9 cellular contexts compared by ENCODE assay signal in the genomic region with DNA sequence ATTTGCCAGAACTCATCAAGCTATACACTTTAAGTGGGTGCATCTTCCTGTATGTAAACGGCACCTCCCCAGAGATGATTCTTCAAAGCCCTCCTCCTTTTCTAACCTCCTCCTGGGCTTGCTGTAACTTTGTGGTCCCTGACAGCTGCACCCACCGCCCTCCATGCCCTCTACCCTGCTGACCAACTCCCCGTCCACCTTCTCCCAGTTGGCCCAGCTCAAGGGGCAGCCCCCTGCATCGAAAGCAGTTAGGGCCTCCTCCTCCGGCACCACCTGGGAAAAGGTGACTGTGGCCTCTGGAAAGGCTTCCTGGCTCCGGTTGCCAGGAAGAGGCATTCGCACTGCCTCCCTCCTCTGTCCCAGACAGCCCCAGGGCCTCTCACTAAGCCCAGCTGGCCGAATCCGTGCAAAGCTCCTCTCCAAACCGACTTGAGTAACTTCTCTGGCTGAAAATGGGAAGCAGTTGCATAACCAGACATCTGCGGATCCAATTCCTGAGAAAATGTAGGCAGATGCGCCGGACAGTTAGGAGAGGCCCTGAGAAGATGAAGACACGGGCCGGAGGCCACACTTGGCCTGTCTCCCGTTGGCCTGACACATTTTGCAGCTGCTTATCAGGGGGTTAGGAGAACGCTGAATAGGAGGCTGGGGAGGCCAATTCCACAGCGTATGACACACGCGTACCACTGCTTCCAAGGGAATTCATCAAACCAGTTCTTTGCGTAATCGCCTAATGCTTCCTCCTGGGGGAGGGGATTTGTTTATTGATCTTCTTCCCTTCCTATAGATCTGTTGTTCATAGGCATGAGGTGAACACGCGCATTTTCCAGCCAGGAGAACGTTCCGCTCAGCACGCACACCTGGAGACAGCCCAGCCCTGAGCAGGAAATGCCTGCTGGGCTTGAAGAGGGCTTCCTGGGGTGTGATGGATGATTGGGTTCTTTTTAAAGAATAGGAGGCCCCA. TPM values are rescaled to one million over a fixed set of nuclear protein-coding genes. Genes with fewer than 3 reads are reported as not detected.
DNase-seq lines count a peak whose midpoint lies in the region; ATAC-seq and TF ChIP-seq lines count a peak whose summit lies in the region.
"Had no signal": no experiment of that assay in that cellular context is flagged by ENCODE, and none has a peak within 500 bp of the region (broad histone marks: within the 10 kb centered on the region; RNA-seq: fewer than 3 reads in every experiment).

No MANE protein-coding gene starts in this region.

- H3K4me1 ChIP-seq in lung (ENCODE audit: control insufficient read depth in 2 of 2, insufficient read depth in 2 of 2, low read length in 2 of 2) (peaks cover 0 to 1% of the 10 kb centered on the region in 2 donors), urinary bladder (ENCODE audit: insufficient read depth) (no peaks in the 10 kb centered on the region)

- H3K36me3 ChIP-seq in lung (ENCODE audit: control insufficient read depth in 2 of 2, insufficient read depth in 2 of 2, low read length in 2 of 2) = no peaks in the 10 kb centered on the region
- H3K36me3 ChIP-seq in urinary bladder (ENCODE audit: insufficient read depth) = no peaks in the 10 kb centered on the region

- WGBS in lung, 2 donors = 54 to 68% methylated on average over 27 of the region's 27 CpGs
- 29% methylated on average over 27 of the region's 27 CpGs for WGBS in urinary bladder

- DNase-seq in DMS 273 (lab: John Stamatoyannopoulos, UW; ENCODE audit: unreplicated experiment) (peak; percentile 23), DMS 273 treated with DMSO at 0.1 percent for 48 hours (lab: John Stamatoyannopoulos, UW) (no peak), choroid plexus epithelial cell (ENCODE audit: low read depth) (peak; percentile 98), lung (ENCODE audit: low spot score) (peak; percentile 65), GM19240 (ENCODE audit: insufficient read length, low spot score) (no peak)

- H3K4me3 ChIP-seq in choroid plexus epithelial cell (ENCODE audit: low read depth, low read length) (no peak overlapping the region), lung (no peak overlapping the region), urinary bladder (ENCODE audit: low read depth, low read length) (no peak overlapping the region)

- H3K9me3 ChIP-seq in lung (ENCODE audit: control insufficient read depth in 2 of 2, insufficient read depth in 1 of 2, low read length in 1 of 2) = no peaks in the 10 kb centered on the region

- H3K27ac ChIP-seq in lung (ENCODE audit: low read depth in 1 of 2, low read length in 1 of 2) (peak overlapping the region; percentile 1 to 78), urinary bladder (ENCODE audit: low read depth) (peak overlapping the region; percentile 87)
- H3K27ac ChIP-seq: 22Rv1 had no signal

- H3K27me3 ChIP-seq in lung (ENCODE audit: control insufficient read depth, insufficient read depth) = no peaks in the 10 kb centered on the region

- TF ChIP-seq CTCF in choroid plexus epithelial cell (conservative IDR thresholded peaks at IDR 0.05; ENCODE audit: low read depth, low read length) (no peak), lung (IDR thresholded peaks at IDR 0.05; ENCODE audit: control extremely low read depth, extremely low read depth) (no peak)

- ATAC-seq in lung (ENCODE audit: insufficient read depth, low FRiP score) (peak; percentile 59), HG03280 (IDR thresholded peaks at IDR 0.05; ENCODE audit: unreplicated experiment) (no peak), GM19035 (IDR thresholded peaks at IDR 0.05; ENCODE audit: unreplicated experiment) (no peak)

RNA-seq across cellular contexts. Expression of gene COL6A2, which starts 48.7 kb away (rescaled TPM):
- total RNA-seq in lung (100 to 1,000 TPM; 350 to 466 TPM), urinary bladder (1,109 TPM)
- polyA plus RNA-seq in lung (100 to 1,000 TPM; 192 to 234 TPM), urinary bladder (1,471 TPM)

Comparison
In these comparisons a context has a peak if more than half of its experiments do, and no peak if none do; other contexts are left out.
1. DNase-seq: peak in DMS 273 (single experiment), choroid plexus epithelial cell (single experiment) and lung (single experiment); none in DMS 273 treated with DMSO at 0.1 percent for 48 hours (single experiment) and GM19240 (single experiment).